In the genomic region with DNA sequence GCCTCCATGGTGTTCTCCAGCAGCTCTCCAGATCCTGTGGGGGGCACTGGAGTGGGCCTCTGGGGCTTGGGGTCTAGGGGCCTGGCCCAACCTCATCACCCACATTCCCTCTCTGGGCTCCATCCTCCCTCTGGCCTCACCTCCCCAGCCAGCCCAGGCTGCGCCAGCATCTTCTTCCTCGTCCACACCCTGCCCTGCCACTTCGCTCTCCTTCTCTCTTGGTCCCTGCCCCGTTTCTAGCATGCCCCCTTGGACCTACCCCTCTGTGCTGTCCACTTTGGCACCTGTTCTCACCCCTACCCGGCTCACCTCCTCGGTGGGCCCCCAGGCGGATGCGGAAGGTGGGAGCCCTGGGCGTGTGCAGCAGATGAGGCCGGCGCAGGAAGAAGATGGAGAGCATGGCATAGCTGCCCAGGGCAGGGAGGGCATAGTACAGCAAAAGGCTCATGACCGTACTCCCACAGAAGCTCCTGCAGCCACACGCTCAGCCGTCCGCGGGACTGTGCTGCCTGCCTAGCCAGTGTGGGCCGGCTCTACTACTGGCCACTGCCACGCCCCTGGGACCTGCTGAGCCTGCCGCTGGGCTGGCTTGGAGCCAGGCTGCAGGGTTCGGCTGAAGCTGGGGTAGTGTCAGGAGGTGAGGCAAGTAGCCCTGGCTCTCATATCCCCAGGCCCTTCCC, we compare ENCODE assay signal across 9 cellular contexts. TPM values are rescaled to one million over a fixed set of nuclear protein-coding genes. Genes with fewer than 3 reads are reported as not detected.
DNase-seq lines count a peak whose midpoint lies in the region; ATAC-seq, FAIRE-seq and TF ChIP-seq lines count a peak whose summit lies in the region.
"Had no signal": no experiment of that assay in that cellular context is flagged by ENCODE, and none has a peak within 500 bp of the region (broad histone marks: within the 10 kb centered on the region; RNA-seq: fewer than 3 reads in every experiment).

A gene with protein sequence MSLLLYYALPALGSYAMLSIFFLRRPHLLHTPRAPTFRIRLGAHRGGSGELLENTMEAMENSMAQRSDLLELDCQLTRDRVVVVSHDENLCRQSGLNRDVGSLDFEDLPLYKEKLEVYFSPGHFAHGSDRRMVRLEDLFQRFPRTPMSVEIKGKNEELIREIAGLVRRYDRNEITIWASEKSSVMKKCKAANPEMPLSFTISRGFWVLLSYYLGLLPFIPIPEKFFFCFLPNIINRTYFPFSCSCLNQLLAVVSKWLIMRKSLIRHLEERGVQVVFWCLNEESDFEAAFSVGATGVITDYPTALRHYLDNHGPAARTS (minus strand): TSS at position 507 of the 680 bp plus-strand sequence. CDS start 59 bp downstream, at position 448.

- H3K9ac ChIP-seq in adipocyte (ENCODE audit: low read length) = peak within 1 kb of the TSS; percentile 39

- H3K36me3 ChIP-seq in adipocyte (ENCODE audit: control insufficient read depth, insufficient read depth, low read length, severe bottlenecking) = peaks cover 35% of the 10 kb centered on the region
- H3K36me3 ChIP-seq in right lobe of liver = peaks cover 0 to 24% (median 4%) of the 10 kb centered on the region in 4 donors
- peaks cover 0 to 4% of the 10 kb centered on the region in 2 donors for H3K36me3 ChIP-seq in aorta (ENCODE audit: control insufficient read depth in 1 of 2, insufficient read depth in 2 of 2, low read length in 1 of 2)

- no peak within 1 kb of the TSS for H3K27ac ChIP-seq in right lobe of liver
- no peak within 1 kb of the TSS for H3K27ac ChIP-seq in aorta (ENCODE audit: low read depth in 1 of 2, low read length in 2 of 2)

- H3K9me3 ChIP-seq in adipocyte (ENCODE audit: control insufficient read depth, low read length) (no peaks in the 10 kb centered on the region), right lobe of liver (no peaks in the 10 kb centered on the region), aorta (ENCODE audit: control insufficient read depth, low read length) (no peaks in the 10 kb centered on the region)

- in situ Hi-C loops in G401 (cut with HindIII; ENCODE audit: low sequenced_read_pairs) = no loop called here

- TF ChIP-seq POLR2A in right lobe of liver (IDR thresholded peaks at IDR 0.05) (no peak), GM12892 (IDR thresholded peaks at IDR 0.05; ENCODE audit: low read depth, low read length) (no peak)

- no peak for FAIRE-seq in GM12892 (lab: Jason Lieb, UNC)
- FAIRE-seq: GM19239 had no signal

- H3K27me3 ChIP-seq in adipocyte (replicated peaks; ENCODE audit: control insufficient read depth, insufficient read depth, low read length) (no peaks in the 10 kb centered on the region), right lobe of liver (no peaks in the 10 kb centered on the region), aorta (ENCODE audit: control insufficient read depth in 1 of 2, insufficient read depth in 2 of 2, low read length in 1 of 2) (no peaks in the 10 kb centered on the region)

- H3K4me3 ChIP-seq in adipocyte (ENCODE audit: low read length) (no peak within 1 kb of the TSS), right lobe of liver (no peak within 1 kb of the TSS), aorta (ENCODE audit: low read length in 2 of 2) (no peak within 1 kb of the TSS)

- 57% methylated on average over 6 of the region's 20 CpGs for WGBS in right lobe of liver (ENCODE audit: insufficient coverage, low coverage, low lambda C conversion rate, missing lambda C conversion rate)
- WGBS in aorta, 2 donors = 68 to 70% methylated on average over 20 of the region's 20 CpGs

- no peak for TF ChIP-seq CTCF in right lobe of liver (IDR thresholded peaks at IDR 0.05)

- intact Hi-C loops in Right ventricle myocardium inferior (cut with DNase I) (no loop called here), cardiac septum (cut with DNase I) (no loop called here), right lobe of liver (cut with DNase I) (no loop called here), aorta (cut with DNase I) (loop anchor here in 1 of 2 donors (2.0 to 10.0 kb wide), 2 partner anchors 52 to 296 kb away; no protein-coding TSS in a partner anchor)

- DNase-seq in Right ventricle myocardium inferior (ENCODE audit: missing footprints) (peak; percentile 73), cardiac septum (ENCODE audit: low spot score) (no peak), adipocyte (ENCODE audit: low read depth) (no peak), right lobe of liver (no peak), aorta (peak in 1 of 2 donors; percentile 77), DMS114 treated with DMSO at 0.1 percent for 48 hours (lab: John Stamatoyannopoulos, UW; ENCODE audit: unreplicated experiment) (no peak), G401 (ENCODE audit: low spot score) (no peak), GM12892 (ENCODE audit: insufficient read length) (no peak)

- H3K4me1 ChIP-seq in adipocyte (ENCODE audit: control insufficient read depth, insufficient read depth, low read length) (peaks cover 14% of the 10 kb centered on the region), right lobe of liver (no peaks in the 10 kb centered on the region), aorta (ENCODE audit: control insufficient read depth in 1 of 2, insufficient read depth in 2 of 2, low read length in 2 of 2) (no peaks in the 10 kb centered on the region)

- ATAC-seq in Right ventricle myocardium inferior = peak; percentile 71
- ATAC-seq in right lobe of liver = peak; percentile 13 to 48 (median 42)
- peak; percentile 48 for ATAC-seq in aorta (ENCODE audit: low FRiP score)

RNA-seq across cellular contexts. Expression of the gene that starts here (rescaled TPM):
- total RNA-seq in Right ventricle myocardium inferior (2.2 TPM), cardiac septum (3.0 TPM), right lobe of liver (1 to 10 TPM in 4 of 6 experiments, under 1 TPM in 1, not detected in 1; 0.19 to 2.3 (median 2.3) TPM), aorta (10 to 100 TPM in 1 of 2 donors, 1 to 10 TPM in 1; 6.0 to 18.1 TPM)
- polyA plus RNA-seq in aorta = 10 to 100 TPM in 1 of 2 donors, 1 to 10 TPM in 1; 2.1 to 22.8 TPM
- 0.12 TPM in 1 of 2 replicates, not detected in the other for total RNA-seq in G401 (2014; rRNA removed; shearing (Covaris generic))
- polyA plus RNA-seq in GM12892 (2012; ENCODE audit: missing spikeins) = 3.9 TPM
